8 cellular contexts compared by ENCODE assay signal in the genomic region with DNA sequence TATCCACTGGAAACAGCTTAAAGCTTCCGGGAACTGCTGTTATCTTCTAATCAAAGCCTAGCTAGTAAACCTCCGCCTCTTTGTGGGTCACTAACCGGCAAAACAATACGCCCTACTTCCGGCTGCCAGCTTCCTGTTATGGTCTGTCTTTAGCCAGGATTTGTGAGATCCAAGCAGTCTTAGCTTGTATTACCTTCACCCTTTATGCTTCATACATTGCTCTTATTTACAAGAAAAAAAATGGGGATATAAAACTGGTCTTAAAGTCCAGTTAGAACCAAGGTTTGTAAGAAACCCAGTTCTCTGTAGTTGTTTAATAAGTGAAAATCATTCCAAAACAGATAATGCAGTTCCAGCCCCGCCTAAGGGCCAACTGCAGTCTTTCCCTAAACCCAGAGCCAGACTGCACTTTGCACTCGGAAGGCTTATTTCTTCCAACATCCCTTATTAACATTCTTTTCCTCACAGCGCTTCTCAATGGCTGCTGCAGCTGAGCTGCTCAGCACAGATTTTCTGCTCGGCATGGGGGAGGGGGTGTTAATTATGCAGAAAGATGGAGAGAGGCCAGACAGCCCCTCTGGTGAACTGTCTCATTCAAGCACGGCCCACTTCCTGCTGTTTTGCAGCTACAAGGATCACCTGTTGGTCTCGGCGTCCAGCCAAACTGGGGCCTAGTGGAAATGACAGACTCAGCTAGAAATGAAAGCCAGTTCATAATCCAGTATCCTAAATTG.
DNase-seq lines count a peak whose midpoint lies in the region; ATAC-seq and TF ChIP-seq lines count a peak whose summit lies in the region.

No MANE protein-coding gene starts in this region.

- peaks cover 1% of the 10 kb centered on the region for H3K79me1 ChIP-seq in mesendoderm (ENCODE audit: low read length)

- DNase-seq in DND-41, result peak; percentile 90
- DNase-seq in NCI-H2171 (lab: John Stamatoyannopoulos, UW), result peak; percentile 90
- peak; percentile 46 to 60 for DNase-seq in activated CD8-positive, alpha-beta memory T cell treated with anti-CD3 and anti-CD28 coated beads for 1 hour (ENCODE audit: extremely low read depth in 1 of 2, low read depth in 1 of 2)
- DNase-seq in effector CD8-positive, alpha-beta T cell (lab: John Stamatoyannopoulos, UW), result peak; percentile 64
- peak; percentile 95 for DNase-seq in mesendoderm
- DNase-seq in stimulated activated CD4-positive, alpha-beta T cell treated with anti-CD3 and anti-CD28 coated beads, TNF-alpha, amount 100 ng/mL, for 4 hours (ENCODE audit: low read depth in 3 of 3), result peak; percentile 9 to 65 (median 32)
- DNase-seq in hepatic stellate cell (ENCODE audit: low spot score), result no peak

- H3K4me2 ChIP-seq in DND-41 (ENCODE audit: insufficient read depth, low read length) (peak overlapping the region; percentile 47; the same call in 1 of the 2 replicates), mesendoderm (ENCODE audit: low read length) (no peak overlapping the region)

- peak overlapping the region; percentile 12 for H3K56ac ChIP-seq in mesendoderm (ENCODE audit: low read length)

- H3K36me3 ChIP-seq in DND-41 (ENCODE audit: insufficient read depth, low read length) (peaks cover 47% of the 10 kb centered on the region), mesendoderm (ENCODE audit: control insufficient read depth, insufficient read depth, low read length) (no peaks in the 10 kb centered on the region)

- peak overlapping the region; percentile 65 for H3K27ac ChIP-seq in DND-41 (ENCODE audit: low read length)
- H3K27ac ChIP-seq in mesendoderm (ENCODE audit: low read depth, low read length), result peak overlapping the region; percentile 86

- peak overlapping the region; percentile 44 for H3K18ac ChIP-seq in mesendoderm (ENCODE audit: low read length)

- H2BK120ac ChIP-seq in mesendoderm (ENCODE audit: low read depth, low read length), result peak overlapping the region; percentile 49

- no peak overlapping the region for H2AK5ac ChIP-seq in mesendoderm (ENCODE audit: low read length)

- H4K20me1 ChIP-seq in DND-41 (ENCODE audit: insufficient read depth, low read length), result no peaks in the 10 kb centered on the region

- H4K8ac ChIP-seq in mesendoderm (ENCODE audit: low read depth, low read length), result no peak overlapping the region

- no peak overlapping the region for H3K23ac ChIP-seq in mesendoderm (ENCODE audit: low read length)

- no peak overlapping the region for H2BK15ac ChIP-seq in mesendoderm (replicated peaks; ENCODE audit: low read depth)

- H4K5ac ChIP-seq in mesendoderm (ENCODE audit: low read length), result no peak overlapping the region

- ATAC-seq in DND-41 (ENCODE audit: insufficient read depth, low read depth) (peak; percentile 97), HG02840 (IDR thresholded peaks at IDR 0.05; ENCODE audit: low FRiP score, unreplicated experiment) (peak; percentile 86)

- H3K9me3 ChIP-seq in DND-41 (ENCODE audit: insufficient read depth, low read length, severe bottlenecking), result no peaks in the 10 kb centered on the region

- no peak overlapping the region for H2BK5ac ChIP-seq in mesendoderm (ENCODE audit: low read length)

- H3K9ac ChIP-seq in DND-41 (ENCODE audit: low read depth, low read length), result peak overlapping the region; percentile 17; the same call in 1 of the 2 replicates
- no peak overlapping the region for H3K9ac ChIP-seq in mesendoderm (ENCODE audit: low read length)

- H3K79me2 ChIP-seq in DND-41 (ENCODE audit: insufficient read depth, low read length) (no peaks in the 10 kb centered on the region; the same call in 1 of the 2 replicates), mesendoderm (ENCODE audit: control insufficient read depth, insufficient read depth, low read length) (no peaks in the 10 kb centered on the region)

- H3K4me3 ChIP-seq in DND-41 (ENCODE audit: low read depth in 1 of 2, low read length in 2 of 2) (0 out of 4 replicates have a peak overlapping the region, but pooled peaks of 1 of the 2 experiments have one; percentile 27), mesendoderm (ENCODE audit: low read length) (no peak overlapping the region)

- H3K4me1 ChIP-seq in DND-41 (ENCODE audit: insufficient read depth, low read length) (peaks cover 33% of the 10 kb centered on the region), mesendoderm (ENCODE audit: control insufficient read depth, low read depth, low read length) (peaks cover 10% of the 10 kb centered on the region)

- no peak for TF ChIP-seq CTCF in DND-41 (IDR thresholded peaks at IDR 0.05; ENCODE audit: borderline replicate concordance, extremely low read depth, low read length, poor library complexity, severe bottlenecking)

- no peak overlapping the region for H2AFZ ChIP-seq in DND-41 (ENCODE audit: low read depth, low read length)

- no CpG with 5 or more reads among the region's 12 CpGs for WGBS in mesendoderm (ENCODE audit: extremely low coverage, insufficient coverage, low lambda C conversion rate)

- H3K4ac ChIP-seq in mesendoderm (ENCODE audit: low read depth, low read length), result no peak overlapping the region

- H3K27me3 ChIP-seq in DND-41 (ENCODE audit: insufficient read depth, low read length, poor library complexity) (no peaks in the 10 kb centered on the region), mesendoderm (ENCODE audit: insufficient read depth, low read length, poor library complexity) (no peaks in the 10 kb centered on the region)
